ENCODE assay signal across 16 cellular contexts in genomic region chr11:117187007-117187406, GRCh38. TPM values are rescaled to one million over a fixed set of nuclear protein-coding genes. Genes with fewer than 3 reads are reported as not detected.
DNase-seq lines count a peak whose midpoint lies in the region; ATAC-seq and TF ChIP-seq lines count a peak whose summit lies in the region.
"Had no signal": no experiment of that assay in that cellular context is flagged by ENCODE, and none has a peak within 500 bp of the region (broad histone marks: within the 10 kb centered on the region; RNA-seq: fewer than 3 reads in every experiment).

No MANE protein-coding gene starts in this region.

- H3K36me3 Mint-ChIP-seq in activated B cell treated with CpG ODN at 0.5 μM for 24 hours (ENCODE audit: low read depth) (peaks cover 74% of the 10 kb centered on the region), HFFc6 (ENCODE audit: low read depth) (peaks cover 5% of the 10 kb centered on the region; the same call in 1 of the 2 replicates)
- H3K36me3 Mint-ChIP-seq: activated CD8-positive, alpha-beta memory T cell treated with anti-CD3 and anti-CD28 coated beads, Interleukin-2, amount 10 ng/mL, durations not matched to agents 7 days and 5 days had no signal

- H3K36me3 ChIP-seq in testis (ENCODE audit: low read depth, missing control alignments) (no peaks in the 10 kb centered on the region), SK-N-SH (replicated peaks in 1 of 2; ENCODE audit: control insufficient read depth in 1 of 2, insufficient read depth in 2 of 2, low read length in 1 of 2) (peaks cover 8 to 19% of the 10 kb centered on the region in 2 experiments)

- peaks cover 17% of the 10 kb centered on the region for H3K4me1 ChIP-seq in testis
- H3K4me1 ChIP-seq in SK-N-SH (ENCODE audit: control insufficient read depth in 1 of 2, insufficient read depth in 2 of 2, low read depth in 1 of 2, low read length in 1 of 2): no peaks in the 10 kb centered on the region

- no peaks in the 10 kb centered on the region for H3K79me2 ChIP-seq in SK-N-SH (ENCODE audit: insufficient read depth)

- intact Hi-C loops in activated B cell treated with CpG ODN at 0.5 μM for 24 hours (cut with micrococcal nuclease): no loop called here
- intact Hi-C loops in testis (cut with DNase I; ENCODE audit: low total_unique reads): no loop called here

- TF ChIP-seq POLR2A in testis (IDR thresholded peaks at IDR 0.05): no peak

- H3K9me3 Mint-ChIP-seq in activated B cell treated with CpG ODN at 0.5 μM for 24 hours (no peaks in the 10 kb centered on the region), HFFc6 (no peaks in the 10 kb centered on the region)
- H3K9me3 Mint-ChIP-seq: activated naive CD8-positive, alpha-beta T cell treated with anti-CD3 and anti-CD28 coated beads for 36 hours had no signal

- no peak overlapping the region for H2AFZ ChIP-seq in SK-N-SH (ENCODE audit: low read depth)

- H3K4me3 Mint-ChIP-seq in activated B cell treated with CpG ODN at 0.5 μM for 24 hours: peak overlapping the region; percentile 42
- H3K4me3 Mint-ChIP-seq in HFFc6: no peak overlapping the region
- H3K4me3 Mint-ChIP-seq: activated CD8-positive, alpha-beta memory T cell treated with anti-CD3 and anti-CD28 coated beads, Interleukin-2, amount 10 ng/mL, durations not matched to agents 7 days and 5 days; activated naive CD8-positive, alpha-beta T cell treated with anti-CD3 and anti-CD28 coated beads for 36 hours had no signal

- H3K27ac Mint-ChIP-seq in activated B cell treated with CpG ODN at 0.5 μM for 24 hours (peak overlapping the region; percentile 94), HFFc6 (no peak overlapping the region)
- H3K27ac Mint-ChIP-seq: activated CD8-positive, alpha-beta memory T cell treated with anti-CD3 and anti-CD28 coated beads, Interleukin-2, amount 10 ng/mL, durations not matched to agents 7 days and 5 days; activated naive CD8-positive, alpha-beta T cell treated with anti-CD3 and anti-CD28 coated beads for 36 hours had no signal

- no peak overlapping the region for H3K4me2 ChIP-seq in SK-N-SH

- ATAC-seq in activated B cell treated with CpG ODN at 0.5 μM for 24 hours (ENCODE audit: low read depth) (no peak), HG03565 (IDR thresholded peaks at IDR 0.05; ENCODE audit: unreplicated experiment) (no peak)
- ATAC-seq: activated CD8-positive, alpha-beta memory T cell treated with anti-CD3 and anti-CD28 coated beads, Interleukin-2, amount 10 ng/mL, durations not matched to agents 7 days and 5 days; HCT116 had no signal

- WGBS in testis, 2 donors: 39 to 56% methylated on average over 3 to 6 of the region's 6 CpGs
- WGBS in SK-N-SH (ENCODE audit: low lambda C conversion rate): 89% methylated on average over 5 of the region's 6 CpGs

- CTCF ChIA-PET in activated B cell treated with CpG ODN at 0.5 μM for 24 hours (lab: Charles Lee): no interaction called here
- CTCF ChIA-PET in SK-N-SH (lab: Yijun Ruan, JAX): no interaction called here

- H3K27me3 ChIP-seq in testis (no peaks in the 10 kb centered on the region), SK-N-SH (ENCODE audit: insufficient read depth) (no peaks in the 10 kb centered on the region)
- H3K27me3 ChIP-seq: upper lobe of left lung had no signal

- peak; percentile 30 for DNase-seq in activated effector memory CD4-positive, alpha-beta T cell treated with anti-CD3 and anti-CD28 coated beads, Interleukin-2, amount 50 U/mL, for 16 hours
- DNase-seq in activated effector memory CD4-positive, alpha-beta T cell treated with Interleukin-2 at 50 U/mL for 16 hours: no peak
- no peak for DNase-seq in activated B cell treated with CpG ODN at 0.5 μM for 24 hours
- DNase-seq in mesenteric fat pad (ENCODE audit: low spot score): peak; percentile 81
- DNase-seq in testis: peak; percentile 52
- no peak for DNase-seq in HFFc6
- no peak for DNase-seq in SK-N-SH
- DNase-seq: activated CD8-positive, alpha-beta memory T cell treated with anti-CD3 and anti-CD28 coated beads, Interleukin-2, amount 10 ng/mL, durations not matched to agents 7 days and 5 days; activated naive CD8-positive, alpha-beta T cell treated with anti-CD3 and anti-CD28 coated beads for 36 hours; caudate nucleus; MV-4-11; NCI-H748 treated with DMSO at 0.1 percent for 48 hours had no signal

- H3F3A ChIP-seq in SK-N-SH (replicated peaks; ENCODE audit: insufficient read depth): no peaks in the 10 kb centered on the region

- no peaks in the 10 kb centered on the region for H4K20me1 ChIP-seq in SK-N-SH (ENCODE audit: insufficient read depth)

- TF ChIP-seq CTCF in activated B cell treated with CpG ODN at 0.5 μM for 24 hours (IDR thresholded peaks at IDR 0.05) (no peak), testis (IDR thresholded peaks at IDR 0.05) (no peak), HFFc6 (IDR thresholded peaks at IDR 0.05) (no peak), SK-N-SH (IDR thresholded peaks at IDR 0.05) (no peak)

- no peaks in the 10 kb centered on the region for H3K9me2 ChIP-seq in SK-N-SH

- no peak for TF ChIP-seq RAD21 in SK-N-SH (IDR thresholded peaks at IDR 0.05; ENCODE audit: low read length)

- no peak overlapping the region for H3K9ac ChIP-seq in SK-N-SH

- no peak for TF ChIP-seq EP300 in SK-N-SH (IDR thresholded peaks at IDR 0.05; ENCODE audit: borderline replicate concordance in 1 of 2, low read depth in 1 of 2, low read length in 1 of 2)

- H3K27me3 Mint-ChIP-seq in activated B cell treated with CpG ODN at 0.5 μM for 24 hours (no peaks in the 10 kb centered on the region), HFFc6 (ENCODE audit: insufficient read depth) (no peaks in the 10 kb centered on the region; the same call in none of the 2 replicates)
- H3K27me3 Mint-ChIP-seq: activated CD8-positive, alpha-beta memory T cell treated with anti-CD3 and anti-CD28 coated beads, Interleukin-2, amount 10 ng/mL, durations not matched to agents 7 days and 5 days; activated naive CD8-positive, alpha-beta T cell treated with anti-CD3 and anti-CD28 coated beads for 36 hours had no signal

- H3K4me3 ChIP-seq in testis: no peak overlapping the region
- H3K4me3 ChIP-seq in SK-N-SH (ENCODE audit: low read depth in 2 of 2, low read length in 1 of 2): no peak overlapping the region
- H3K4me3 ChIP-seq: lung had no signal

- POLR2A ChIA-PET in activated B cell treated with CpG ODN at 0.5 μM for 24 hours (lab: Charles Lee) (interaction anchor here (2.4 to 5.9 kb wide), 2 partner anchors 42 to 44 kb away, joined by 21 to 37 read pairs; partner anchors contain the start of gene PAFAH1B2), SK-N-SH (lab: Yijun Ruan, JAX) (no interaction called here)

- H3K4me1 Mint-ChIP-seq in activated B cell treated with CpG ODN at 0.5 μM for 24 hours (peaks cover 79% of the 10 kb centered on the region), HFFc6 (ENCODE audit: low read depth) (no peaks in the 10 kb centered on the region)
- H3K4me1 Mint-ChIP-seq: activated CD8-positive, alpha-beta memory T cell treated with anti-CD3 and anti-CD28 coated beads, Interleukin-2, amount 10 ng/mL, durations not matched to agents 7 days and 5 days had no signal

- H3K9me3 ChIP-seq in testis: no peaks in the 10 kb centered on the region
- H3K9me3 ChIP-seq in SK-N-SH: no peaks in the 10 kb centered on the region
- H3K9me3 ChIP-seq: upper lobe of left lung had no signal

- H3K27ac ChIP-seq in testis (peak overlapping the region; percentile 72 to 79), SK-N-SH (ENCODE audit: low read depth in 2 of 2, low read length in 1 of 2) (no peak overlapping the region)

RNA-seq across cellular contexts. Expression of gene SIDT2, which starts 8.5 kb away (rescaled TPM):
- total RNA-seq in activated B cell treated with CpG ODN at 0.5 μM for 24 hours: 96.7 and 115 TPM in 2 replicates
- total RNA-seq in mesenteric fat pad: 226 TPM
- total RNA-seq in testis: 100 to 1,000 TPM in 1 of 2 donors, 10 to 100 TPM in 1; 93.8 to 129 TPM
- 69.5 TPM for polyA plus RNA-seq in testis (ENCODE audit: insufficient read depth, low read depth, low replicate concordance)
- total RNA-seq in HFFc6 (2021; fragmentation: NEBNext Ultra II Directional; extraction: Animal tissue kit (Norgen Biotek cat#: 25700)): 10 to 100 TPM; 33.9 to 53.9 (median 37.7) TPM
- 17.3 and 17.5 TPM in 2 replicates for polyA plus RNA-seq in SK-N-SH (2012; rRNA removed)
- 8.0 and 12.6 TPM in 2 replicates for polyA plus RNA-seq in SK-N-SH (2012; cell fraction: cytosol; rRNA removed)
- polyA plus RNA-seq in SK-N-SH (2012; cell fraction: nucleus; rRNA removed): 39.5 and 52.3 TPM in 2 replicates

RNA-seq across cellular contexts. Expression of gene TAGLN, which starts 12.2 kb away (rescaled TPM):
- total RNA-seq in activated B cell treated with CpG ODN at 0.5 μM for 24 hours (14.2 and 17.9 TPM in 2 replicates), mesenteric fat pad (923 TPM), testis (100 to 1,000 TPM; 167 to 187 TPM)
- polyA plus RNA-seq in testis (ENCODE audit: insufficient read depth, low read depth, low replicate concordance) (800 TPM), SK-N-SH (2012; rRNA removed) (519 and 811 TPM in 2 replicates)
- total RNA-seq in HFFc6 (2021; fragmentation: NEBNext Ultra II Directional; extraction: Animal tissue kit (Norgen Biotek cat#: 25700)): 1,000 to 10,000 TPM; 1,668 to 2,517 (median 1,780) TPM
- polyA plus RNA-seq in SK-N-SH (2012; cell fraction: cytosol; rRNA removed): 447 and 526 TPM in 2 replicates
- 571 and 676 TPM in 2 replicates for polyA plus RNA-seq in SK-N-SH (2012; cell fraction: nucleus; rRNA removed)

RNA-seq across cellular contexts. Expression of gene PAFAH1B2, which starts 42.9 kb away (rescaled TPM):
- total RNA-seq in activated B cell treated with CpG ODN at 0.5 μM for 24 hours: 71.3 and 78.7 TPM in 2 replicates
- total RNA-seq in mesenteric fat pad: 110 TPM
- 100 to 1,000 TPM; 150 to 156 TPM for total RNA-seq in testis
- polyA plus RNA-seq in testis (ENCODE audit: insufficient read depth, low read depth, low replicate concordance): 66.5 TPM
- total RNA-seq in HFFc6 (2021; fragmentation: NEBNext Ultra II Directional; extraction: Animal tissue kit (Norgen Biotek cat#: 25700)): 100 to 1,000 TPM; 113 to 130 (median 122) TPM
- polyA plus RNA-seq in SK-N-SH (2012; rRNA removed): 19.6 and 27.3 TPM in 2 replicates
- polyA plus RNA-seq in SK-N-SH (2012; cell fraction: cytosol; rRNA removed): 25.9 and 27.4 TPM in 2 replicates
- 25.4 and 27.2 TPM in 2 replicates for polyA plus RNA-seq in SK-N-SH (2012; cell fraction: nucleus; rRNA removed)

RNA-seq across cellular contexts. Expression of gene PCSK7, which starts 44.9 kb away (rescaled TPM):
- 274 and 341 TPM in 2 replicates for total RNA-seq in activated B cell treated with CpG ODN at 0.5 μM for 24 hours
- total RNA-seq in mesenteric fat pad: 68.1 TPM
- total RNA-seq in testis: 10 to 100 TPM; 57.7 to 66.5 TPM
- 52.0 TPM for polyA plus RNA-seq in testis (ENCODE audit: insufficient read depth, low read depth, low replicate concordance)
- 10 to 100 TPM; 64.1 to 73.6 (median 68.0) TPM for total RNA-seq in HFFc6 (2021; fragmentation: NEBNext Ultra II Directional; extraction: Animal tissue kit (Norgen Biotek cat#: 25700))
- 49.7 and 52.1 TPM in 2 replicates for polyA plus RNA-seq in SK-N-SH (2012; rRNA removed)
- polyA plus RNA-seq in SK-N-SH (2012; cell fraction: cytosol; rRNA removed): 22.8 and 36.1 TPM in 2 replicates
- 133 and 171 TPM in 2 replicates for polyA plus RNA-seq in SK-N-SH (2012; cell fraction: nucleus; rRNA removed)

RNA-seq across cellular contexts. Expression of gene RNF214, which starts 45.5 kb away (rescaled TPM):
- 18.7 and 22.3 TPM in 2 replicates for total RNA-seq in activated B cell treated with CpG ODN at 0.5 μM for 24 hours
- 21.9 TPM for total RNA-seq in mesenteric fat pad
- total RNA-seq in testis: 10 to 100 TPM; 37.8 to 48.9 TPM
- polyA plus RNA-seq in testis (ENCODE audit: insufficient read depth, low read depth, low replicate concordance): 44.9 TPM
- 10 to 100 TPM; 17.7 to 25.6 (median 22.1) TPM for total RNA-seq in HFFc6 (2021; fragmentation: NEBNext Ultra II Directional; extraction: Animal tissue kit (Norgen Biotek cat#: 25700))
- polyA plus RNA-seq in SK-N-SH (2012; rRNA removed): 11.9 and 15.4 TPM in 2 replicates
- 10.4 and 11.4 TPM in 2 replicates for polyA plus RNA-seq in SK-N-SH (2012; cell fraction: cytosol; rRNA removed)
- 25.9 and 36.4 TPM in 2 replicates for polyA plus RNA-seq in SK-N-SH (2012; cell fraction: nucleus; rRNA removed)

Comparison
In these comparisons a context has a peak if more than half of its experiments do, and no peak if none do; other contexts are left out.
1. DNase-seq: peak in activated effector memory CD4-positive, alpha-beta T cell treated with anti-CD3 and anti-CD28 coated beads, Interleukin-2, amount 50 U/mL, for 16 hours (single experiment), mesenteric fat pad (single experiment) and testis (single experiment); none in activated effector memory CD4-positive, alpha-beta T cell treated with Interleukin-2 at 50 U/mL for 16 hours (single experiment), activated B cell treated with CpG ODN at 0.5 μM for 24 hours (single experiment), HFFc6 (single experiment) and SK-N-SH (single experiment).
2. H3K27ac ChIP-seq: peak in testis (2 of 2); none in SK-N-SH (0 of 2).